8 cellular contexts compared by ENCODE assay signal in genomic region chr2:74205586-74205985, GRCh38. TPM values are rescaled to one million over a fixed set of nuclear protein-coding genes. Genes with fewer than 3 reads are reported as not detected.
DNase-seq lines count a peak whose midpoint lies in the region; ATAC-seq lines count a peak whose summit lies in the region.

No MANE protein-coding gene starts in this region.

- peak overlapping the region in 1 of 2 donors; percentile 28 for H3K9ac ChIP-seq in duodenal mucosa (ENCODE audit: low read depth in 1 of 2, low read length in 2 of 2)
- H3K9ac ChIP-seq in Karpas-422 (ENCODE audit: low read length), result no peak overlapping the region

- peak overlapping the region; percentile 90 for H3K27ac Mint-ChIP-seq in stimulated activated memory B cell treated with anti-CD40 and anti-IgM and Interleukin-4, amounts not matched to agents 10 μg/mL and 1 μg/mL and 100 μg/mL, for 72 hours

- H3K27ac ChIP-seq in duodenal mucosa (ENCODE audit: low read depth, low read length) (peak overlapping the region; percentile 86), Karpas-422 (ENCODE audit: low read length) (no peak overlapping the region)

- peak; percentile 47 for DNase-seq in activated CD4-positive, alpha-beta T cell treated with anti-CD3 and anti-CD28 coated beads for 48 hours
- DNase-seq in activated CD4-positive, alpha-beta T cell treated with anti-CD3 and anti-CD28 coated beads for 1 hour, result no peak
- DNase-seq in NOMO-1 (lab: John Stamatoyannopoulos, UW; ENCODE audit: unreplicated experiment in 2 of 2), result peak; percentile 21 to 57
- no peak for DNase-seq in Karpas-422

- H3K4me1 ChIP-seq in duodenal mucosa (ENCODE audit: control insufficient read depth in 1 of 2, insufficient read depth in 2 of 2, low read length in 2 of 2) (peaks cover 28 to 41% of the 10 kb centered on the region in 2 donors), Karpas-422 (ENCODE audit: low read length) (peaks cover 20% of the 10 kb centered on the region)

- H2AFZ ChIP-seq in Karpas-422 (ENCODE audit: low read length), result no peak overlapping the region

- H3K4me2 ChIP-seq in Karpas-422 (ENCODE audit: low read depth, low read length, poor library complexity, severe bottlenecking), result no peak overlapping the region

- H3K4me3 ChIP-seq in duodenal mucosa (ENCODE audit: low read depth in 1 of 2, low read length in 2 of 2), result peak overlapping the region; percentile 26 to 36
- H3K4me3 ChIP-seq in Karpas-422 (ENCODE audit: low read length), result no peak overlapping the region

- H3K4me1 Mint-ChIP-seq in stimulated activated memory B cell treated with anti-CD40 and anti-IgM and Interleukin-4, amounts not matched to agents 10 μg/mL and 1 μg/mL and 100 μg/mL, for 72 hours, result peaks cover 48% of the 10 kb centered on the region

- no peaks in the 10 kb centered on the region for H3K9me3 Mint-ChIP-seq in stimulated activated memory B cell treated with anti-CD40 and anti-IgM and Interleukin-4, amounts not matched to agents 10 μg/mL and 1 μg/mL and 100 μg/mL, for 72 hours

- H3K36me3 ChIP-seq in duodenal mucosa (ENCODE audit: control insufficient read depth in 1 of 2, insufficient read depth in 2 of 2, low read length in 2 of 2), result peaks cover 7 to 19% of the 10 kb centered on the region in 2 donors
- H3K36me3 ChIP-seq in Karpas-422 (ENCODE audit: insufficient read depth, low read length), result peaks cover 82% of the 10 kb centered on the region

- no peaks in the 10 kb centered on the region for H3K9me3 ChIP-seq in duodenal mucosa (ENCODE audit: control insufficient read depth in 1 of 2, low read length in 2 of 2)
- H3K9me3 ChIP-seq in Karpas-422 (ENCODE audit: low read length), result no peaks in the 10 kb centered on the region

- H3K79me2 ChIP-seq in Karpas-422 (ENCODE audit: low read length), result peaks cover 90% of the 10 kb centered on the region

- no peaks in the 10 kb centered on the region for H3K27me3 Mint-ChIP-seq in stimulated activated memory B cell treated with anti-CD40 and anti-IgM and Interleukin-4, amounts not matched to agents 10 μg/mL and 1 μg/mL and 100 μg/mL, for 72 hours

- H4K20me1 ChIP-seq in Karpas-422 (ENCODE audit: insufficient read depth, low read depth, low read length), result peaks cover 92% of the 10 kb centered on the region

- H3K36me3 Mint-ChIP-seq in stimulated activated memory B cell treated with anti-CD40 and anti-IgM and Interleukin-4, amounts not matched to agents 10 μg/mL and 1 μg/mL and 100 μg/mL, for 72 hours, result peaks cover 55% of the 10 kb centered on the region

- ATAC-seq in stimulated activated memory B cell treated with anti-CD40 and anti-IgM and Interleukin-4, amounts not matched to agents 10 μg/mL and 1 μg/mL and 100 μg/mL, for 72 hours, result peak; percentile 67
- ATAC-seq in HG03135 (IDR thresholded peaks at IDR 0.05; ENCODE audit: unreplicated experiment) (no peak), HG03342 (IDR thresholded peaks at IDR 0.05; ENCODE audit: unreplicated experiment) (no peak)

- no peaks in the 10 kb centered on the region for H3K9me2 ChIP-seq in Karpas-422 (replicated peaks; ENCODE audit: insufficient read depth, low read length)

- peak overlapping the region; percentile 56 for H3K4me3 Mint-ChIP-seq in stimulated activated memory B cell treated with anti-CD40 and anti-IgM and Interleukin-4, amounts not matched to agents 10 μg/mL and 1 μg/mL and 100 μg/mL, for 72 hours

- H3K27me3 ChIP-seq in duodenal mucosa (ENCODE audit: control insufficient read depth in 1 of 2, insufficient read depth in 2 of 2, low read length in 2 of 2) (no peaks in the 10 kb centered on the region), Karpas-422 (ENCODE audit: low read length) (no peaks in the 10 kb centered on the region)

RNA-seq across cellular contexts. Expression of gene MTHFD2, which starts 7.2 kb away (rescaled TPM):
- 710 and 714 TPM in 2 replicates for total RNA-seq in Karpas-422 (2014; rRNA removed; shearing (Covaris generic); ENCODE audit: low replicate concordance)

RNA-seq across cellular contexts. Expression of gene MOB1A, which starts 26.9 kb away (rescaled TPM):
- total RNA-seq in Karpas-422 (2014; rRNA removed; shearing (Covaris generic); ENCODE audit: low replicate concordance), result 221 and 542 TPM in 2 replicates

RNA-seq across cellular contexts. Expression of gene BOLA3, which starts 57.9 kb away (rescaled TPM):
- total RNA-seq in Karpas-422 (2014; rRNA removed; shearing (Covaris generic); ENCODE audit: low replicate concordance), result 37.3 and 120 TPM in 2 replicates

Comparison
In these comparisons a context has a peak if more than half of its experiments do, and no peak if none do; other contexts are left out.
1. DNase-seq: peak in activated CD4-positive, alpha-beta T cell treated with anti-CD3 and anti-CD28 coated beads for 48 hours (single experiment) and NOMO-1 (2 of 2); none in activated CD4-positive, alpha-beta T cell treated with anti-CD3 and anti-CD28 coated beads for 1 hour (single experiment) and Karpas-422 (single experiment).